Comparison of ENCODE assay signal across 10 cellular contexts in genomic region chr17:2892305-2892971, GRCh38.
DNase-seq lines count a peak whose midpoint lies in the region; ATAC-seq and TF ChIP-seq lines count a peak whose summit lies in the region.
"Had no signal": no experiment of that assay in that cellular context is flagged by ENCODE, and none has a peak within 500 bp of the region (broad histone marks: within the 10 kb centered on the region; RNA-seq: fewer than 3 reads in every experiment).

No MANE protein-coding gene starts in this region.

- H3K36me3 ChIP-seq in HUES6 (ENCODE audit: control insufficient read depth, insufficient read depth, low read length): no peaks in the 10 kb centered on the region
- H3K36me3 ChIP-seq in mesenchymal stem cell (ENCODE audit: control insufficient read depth in 1 of 2, insufficient read depth in 2 of 2, low read depth in 1 of 2, low read length in 2 of 2): peaks cover 0 to 11% of the 10 kb centered on the region in 2 experiments
- H3K36me3 ChIP-seq: cardiac muscle cell had no signal

- no peak overlapping the region for H2AFZ ChIP-seq in mesenchymal stem cell (ENCODE audit: low read depth, low read length)

- no peak overlapping the region for H2BK5ac ChIP-seq in mesenchymal stem cell (ENCODE audit: low read depth, low read length, poor library complexity, severe bottlenecking)

- H3K27ac ChIP-seq in HUES6 (ENCODE audit: low read depth, low read length): peak overlapping the region; percentile 35; the same call in 1 of the 2 replicates
- no peak overlapping the region for H3K27ac ChIP-seq in mesenchymal stem cell (ENCODE audit: low read length, poor library complexity, severe bottlenecking)
- H3K27ac ChIP-seq: cardiac muscle cell had no signal

- H3K27me3 Mint-ChIP-seq in Calu3 (ENCODE audit: unreplicated experiment): no peaks in the 10 kb centered on the region
- H3K27me3 Mint-ChIP-seq in endothelial cell (ENCODE audit: unreplicated experiment): peaks cover 2% of the 10 kb centered on the region

- no peak overlapping the region for H2BK15ac ChIP-seq in mesenchymal stem cell (ENCODE audit: low read depth, poor library complexity, severe bottlenecking)

- no peak overlapping the region for H3K4me3 Mint-ChIP-seq in Calu3 (ENCODE audit: low read depth, unreplicated experiment)
- H3K4me3 Mint-ChIP-seq in endothelial cell (ENCODE audit: unreplicated experiment): no peak overlapping the region

- no peak overlapping the region for H3K23ac ChIP-seq in mesenchymal stem cell (ENCODE audit: low read length in 2 of 2)

- H3K36me3 Mint-ChIP-seq in Calu3 (ENCODE audit: insufficient read depth, unreplicated experiment): peaks cover 17% of the 10 kb centered on the region
- peaks cover 5% of the 10 kb centered on the region for H3K36me3 Mint-ChIP-seq in endothelial cell (ENCODE audit: low read depth, unreplicated experiment)

- no peak overlapping the region for H3K18ac ChIP-seq in mesenchymal stem cell (ENCODE audit: low read depth in 1 of 2, low read length in 2 of 2)

- H4K91ac ChIP-seq in mesenchymal stem cell (ENCODE audit: low read length): no peak overlapping the region

- H3K4me3 ChIP-seq in HUES6 (ENCODE audit: low read depth, low read length): no peak overlapping the region
- no peak overlapping the region for H3K4me3 ChIP-seq in astrocyte of the spinal cord (ENCODE audit: low read depth, low read length)
- H3K4me3 ChIP-seq in mesenchymal stem cell (ENCODE audit: insufficient read depth in 1 of 2, low read depth in 1 of 2, low read length in 2 of 2): no peak overlapping the region
- H3K4me3 ChIP-seq: cardiac muscle cell, skin epidermis had no signal

- H3K27me3 ChIP-seq in HUES6 (ENCODE audit: control insufficient read depth, insufficient read depth, low read length): no peaks in the 10 kb centered on the region
- H3K27me3 ChIP-seq in mesenchymal stem cell (ENCODE audit: control insufficient read depth in 1 of 2, insufficient read depth in 1 of 2, low read length in 2 of 2): peaks cover 0 to 16% of the 10 kb centered on the region in 2 experiments
- H3K27me3 ChIP-seq: cardiac muscle cell had no signal

- 66% methylated on average over 7 of the region's 8 CpGs for WGBS in mesenchymal stem cell

- no peak overlapping the region for H3K14ac ChIP-seq in mesenchymal stem cell (ENCODE audit: low read length in 2 of 2)

- peak overlapping the region; percentile 40 for H3K27ac Mint-ChIP-seq in Calu3 (ENCODE audit: unreplicated experiment)
- no peak overlapping the region for H3K27ac Mint-ChIP-seq in endothelial cell (ENCODE audit: unreplicated experiment)

- CTCF ChIA-PET in Calu3 (lab: Charles Lee): interaction anchor here (0.6 kb wide), 2 partner anchors 19 to 33 kb away, joined by 3 to 7 read pairs; no protein-coding TSS in a partner anchor

- intact Hi-C loops in Calu3 (cut with micrococcal nuclease; ENCODE audit: unreplicated experiment): no loop called here

- no peak overlapping the region for H2BK12ac ChIP-seq in mesenchymal stem cell (ENCODE audit: low read length in 2 of 2)

- no peak overlapping the region for H2BK120ac ChIP-seq in mesenchymal stem cell (ENCODE audit: low read depth, low read length)

- no peak overlapping the region for H4K8ac ChIP-seq in mesenchymal stem cell (ENCODE audit: low read length)

- H3K4ac ChIP-seq in mesenchymal stem cell (ENCODE audit: low read depth in 1 of 2, low read length in 2 of 2): no peak overlapping the region

- H3K9ac ChIP-seq in HUES6 (ENCODE audit: low read length) (no peak overlapping the region), mesenchymal stem cell (ENCODE audit: low read length) (no peak overlapping the region)

- ATAC-seq in GM18502 (IDR thresholded peaks at IDR 0.05; ENCODE audit: poor library complexity, unreplicated experiment): no peak

- H3K4me1 Mint-ChIP-seq in Calu3 (ENCODE audit: low read depth, unreplicated experiment): peaks cover 38% of the 10 kb centered on the region
- H3K4me1 Mint-ChIP-seq in endothelial cell (ENCODE audit: unreplicated experiment): no peaks in the 10 kb centered on the region

- DNase-seq in Calu3 (peak; percentile 54), astrocyte of the spinal cord (ENCODE audit: low read depth, low spot score) (peak; percentile 73), mesenchymal stem cell (peak; percentile 71), DMS153 treated with DMSO at 0.1 percent for 48 hours (lab: John Stamatoyannopoulos, UW; ENCODE audit: unreplicated experiment) (no peak), endothelial cell (ENCODE audit: low spot score) (no peak)
- no peak for DNase-seq in activated CD4-positive, CD25-positive, alpha-beta regulatory T cell treated with anti-CD3 and anti-CD28 coated beads, Interleukin-2, amount 50 U/mL, for 72 hours

- peaks cover 12% of the 10 kb centered on the region for H3K79me1 ChIP-seq in mesenchymal stem cell (replicated peaks; ENCODE audit: low read length, poor library complexity, severe bottlenecking)

- TF ChIP-seq CTCF in Calu3 (IDR thresholded peaks at IDR 0.05; ENCODE audit: unreplicated experiment) (no peak), astrocyte of the spinal cord (IDR thresholded peaks at IDR 0.05; ENCODE audit: low read depth, low read length) (no peak), endothelial cell (IDR thresholded peaks at IDR 0.05; ENCODE audit: unreplicated experiment) (no peak)

- no peaks in the 10 kb centered on the region for H3K9me3 Mint-ChIP-seq in Calu3 (ENCODE audit: low read depth, unreplicated experiment)
- no peaks in the 10 kb centered on the region for H3K9me3 Mint-ChIP-seq in endothelial cell (ENCODE audit: unreplicated experiment)

- no peak overlapping the region for H2AK5ac ChIP-seq in mesenchymal stem cell (ENCODE audit: low read length, severe bottlenecking)

- no peak overlapping the region for H3K4me2 ChIP-seq in mesenchymal stem cell (ENCODE audit: low read length, poor library complexity, severe bottlenecking)

- no peaks in the 10 kb centered on the region for H3K9me3 ChIP-seq in HUES6 (ENCODE audit: control insufficient read depth, insufficient read depth, low read depth, low read length)
- no peaks in the 10 kb centered on the region for H3K9me3 ChIP-seq in mesenchymal stem cell (ENCODE audit: control insufficient read depth, low read length)

- H3K4me1 ChIP-seq in HUES6 (ENCODE audit: control insufficient read depth, insufficient read depth, low read length) (peaks cover 25% of the 10 kb centered on the region), mesenchymal stem cell (ENCODE audit: control insufficient read depth, insufficient read depth, low read depth, low read length) (peaks cover 10% of the 10 kb centered on the region)

- in situ Hi-C loops in astrocyte of the spinal cord (cut with HindIII; ENCODE audit: low sequenced_read_pairs): no loop called here

- no TSS peak for BruUV-seq in Calu3 (replicated peaks; lab: Mats Ljungman, UMichigan)

Comparison
In these comparisons a context has a peak if more than half of its experiments do, and no peak if none do; other contexts are left out.
1. DNase-seq: peak in Calu3 (single experiment), astrocyte of the spinal cord (single experiment) and mesenchymal stem cell (single experiment); none in DMS153 treated with DMSO at 0.1 percent for 48 hours (single experiment), activated CD4-positive, CD25-positive, alpha-beta regulatory T cell treated with anti-CD3 and anti-CD28 coated beads, Interleukin-2, amount 50 U/mL, for 72 hours (single experiment) and endothelial cell (single experiment).